Comparison of ENCODE assay signal across 16 cellular contexts in genomic region chr4:125522992-125523391, GRCh38.
A peak's percentile ranks its signal among the peaks of the same experiment; 100 is the strongest.
DNase-seq lines count a peak whose midpoint lies in the region; ATAC-seq and TF ChIP-seq lines count a peak whose summit lies in the region.
"Had no signal": no experiment of that assay in that cellular context is flagged by ENCODE, and none has a peak within 500 bp of the region (broad histone marks: within the 10 kb centered on the region; RNA-seq: fewer than 3 reads in every experiment).

No MANE protein-coding gene starts in this region.

- H2BK20ac ChIP-seq in H9 (ENCODE audit: low read depth, low read length, poor library complexity, severe bottlenecking), result no peak overlapping the region

- H2BK15ac ChIP-seq in H9 (ENCODE audit: low read depth, low read length) (no peak overlapping the region), mesendoderm (replicated peaks; ENCODE audit: low read depth) (no peak overlapping the region)

- in situ Hi-C loops in Panc1 (cut with HindIII; ENCODE audit: low pct_unique_long_range_greater_than_20kb, low sequenced_read_pairs), result no loop called here

- WGBS in H9 (ENCODE audit: extremely low coverage, insufficient read length, low lambda C conversion rate), result no CpG with 5 or more reads among the region's 10 CpGs
- WGBS in mesendoderm (ENCODE audit: extremely low coverage, insufficient coverage, low lambda C conversion rate), result no CpG with 5 or more reads among the region's 10 CpGs

- no peak overlapping the region for H4K8ac ChIP-seq in H9 (replicated peaks; ENCODE audit: insufficient read length, low read depth, low read length)
- H4K8ac ChIP-seq in mesendoderm (ENCODE audit: low read depth, low read length), result no peak overlapping the region

- no peak overlapping the region for H3K27ac ChIP-seq in H9 (ENCODE audit: insufficient read length, low read depth, low read length)
- H3K27ac ChIP-seq in Panc1 (ENCODE audit: low read length), result peak overlapping the region; percentile 80
- no peak overlapping the region for H3K27ac ChIP-seq in foreskin keratinocyte
- H3K27ac ChIP-seq in mesendoderm (ENCODE audit: low read depth, low read length), result no peak overlapping the region
- H3K27ac ChIP-seq: BLaER1 had no signal

- intact Hi-C loops in Panc1 (cut with micrococcal nuclease; ENCODE audit: unreplicated experiment), result loop anchor here (5.0 to 10.0 kb wide), 2 partner anchors 202 to 206 kb away; no protein-coding TSS in a partner anchor

- no peaks in the 10 kb centered on the region for H3K79me2 ChIP-seq in H9 (ENCODE audit: insufficient read depth, low read length)
- H3K79me2 ChIP-seq in mesendoderm (ENCODE audit: control insufficient read depth, insufficient read depth, low read length), result no peaks in the 10 kb centered on the region

- H4K5ac ChIP-seq in H9 (ENCODE audit: insufficient read length, low read depth, low read length) (no peak overlapping the region), mesendoderm (ENCODE audit: low read length) (no peak overlapping the region)

- H3K9ac ChIP-seq in H9 (ENCODE audit: extremely low read depth, insufficient read length, low read length) (no peak overlapping the region), mesendoderm (ENCODE audit: low read length) (no peak overlapping the region)
- H3K9ac ChIP-seq: BLaER1 had no signal

- no peak overlapping the region for H3K56ac ChIP-seq in H9 (ENCODE audit: insufficient read length, low read depth, low read length)
- H3K56ac ChIP-seq in mesendoderm (ENCODE audit: low read length), result no peak overlapping the region

- no peaks in the 10 kb centered on the region for H3K79me1 ChIP-seq in H9 (ENCODE audit: insufficient read depth, low read depth, low read length, poor library complexity, severe bottlenecking)
- no peaks in the 10 kb centered on the region for H3K79me1 ChIP-seq in mesendoderm (ENCODE audit: low read length)

- no peaks in the 10 kb centered on the region for H3K27me3 Mint-ChIP-seq in H9 (ENCODE audit: low read depth)
- H3K27me3 Mint-ChIP-seq: CD8-positive, alpha-beta memory T cell had no signal

- H3K4me1 ChIP-seq in H9 (ENCODE audit: insufficient read depth, low read length) (no peaks in the 10 kb centered on the region), Panc1 (ENCODE audit: control insufficient read depth, insufficient read depth, low read length) (peaks cover 8% of the 10 kb centered on the region), foreskin keratinocyte (no peaks in the 10 kb centered on the region), mesendoderm (ENCODE audit: control insufficient read depth, low read depth, low read length) (no peaks in the 10 kb centered on the region)
- H3K4me1 ChIP-seq: BLaER1 had no signal

- POLR2A ChIA-PET in Panc1 (lab: Charles Lee), result no interaction called here

- H3K4me3 ChIP-seq in Panc1 (ENCODE audit: low read depth in 2 of 2, low read length in 2 of 2) (peak overlapping the region; percentile 31 to 58), mesendoderm (ENCODE audit: low read length) (no peak overlapping the region)
- H3K4me3 ChIP-seq: BLaER1, HAP-1, K562 had no signal

- H4K91ac ChIP-seq in H9 (ENCODE audit: insufficient read length, low read depth, low read length), result no peak overlapping the region

- no peak overlapping the region for H2AFZ ChIP-seq in H9 (ENCODE audit: low read length)

- H3K4ac ChIP-seq in H9 (ENCODE audit: low read depth, low read length) (no peak overlapping the region), mesendoderm (ENCODE audit: low read depth, low read length) (no peak overlapping the region)

- H3K27ac Mint-ChIP-seq in H9, result no peak overlapping the region
- H3K27ac Mint-ChIP-seq: CD8-positive, alpha-beta memory T cell had no signal

- DNase-seq in H9 (peak; percentile 63), Panc1 (ENCODE audit: low read depth, low spot score) (peak; percentile 7), foreskin keratinocyte (no peak), mesendoderm (peak; percentile 32), NCI-H1694 (lab: John Stamatoyannopoulos, UW) (no peak), NAMALWA (ENCODE audit: low spot score) (no peak), OCI-M2 (lab: John Stamatoyannopoulos, UW; ENCODE audit: unreplicated experiment) (no peak)
- no peak for DNase-seq in activated CD4-positive, alpha-beta T cell treated with anti-CD3 and anti-CD28 coated beads for 48 hours
- DNase-seq: CD8-positive, alpha-beta memory T cell; NCI-H146; NCI-H510A treated with DMSO at 0.1 percent for 48 hours; NK-92 treated with Interleukin-12 subunit alpha and Interleukin-12 subunit beta, amount 100 ng/mL, for 24 hours; OCI-M1 had no signal

- no TSS peak for BruUV-seq in Panc1 (replicated peaks; lab: Mats Ljungman, UMichigan)

- ATAC-seq in Panc1 (peak; percentile 96), foreskin keratinocyte (peak; percentile 70)
- ATAC-seq: K562 had no signal

- no peaks in the 10 kb centered on the region for H3K36me3 Mint-ChIP-seq in H9 (ENCODE audit: insufficient read depth in 1 of 3, low read depth in 3 of 3)
- H3K36me3 Mint-ChIP-seq: CD8-positive, alpha-beta memory T cell had no signal

- no peaks in the 10 kb centered on the region for H3K9me3 ChIP-seq in H9 (ENCODE audit: control insufficient read depth, low read depth, low read length)
- no peaks in the 10 kb centered on the region for H3K9me3 ChIP-seq in Panc1 (ENCODE audit: control insufficient read depth, insufficient read depth, low read depth, low read length)
- H3K9me3 ChIP-seq: BLaER1, HAP-1 had no signal

- no peak overlapping the region for H2BK12ac ChIP-seq in H9 (ENCODE audit: insufficient read length, low read depth, low read length)

- H3K27me3 ChIP-seq in H9 (ENCODE audit: insufficient read depth, low read length) (no peaks in the 10 kb centered on the region), Panc1 (ENCODE audit: control insufficient read depth, insufficient read depth, low read length) (no peaks in the 10 kb centered on the region), foreskin keratinocyte (no peaks in the 10 kb centered on the region), mesendoderm (ENCODE audit: insufficient read depth, low read length, poor library complexity) (no peaks in the 10 kb centered on the region)
- H3K27me3 ChIP-seq: BLaER1 had no signal

- H2BK5ac ChIP-seq in H9 (ENCODE audit: insufficient read length, low read length) (no peak overlapping the region), mesendoderm (ENCODE audit: low read length) (no peak overlapping the region)

- peaks cover 13 to 15% of the 10 kb centered on the region in 2 experiments for H3K4me1 Mint-ChIP-seq in H9
- H3K4me1 Mint-ChIP-seq: CD8-positive, alpha-beta memory T cell had no signal

- no peak for TF ChIP-seq CTCF in H9 (conservative IDR thresholded peaks at IDR 0.05)
- TF ChIP-seq CTCF in Panc1 (IDR thresholded peaks at IDR 0.05), result no peak
- TF ChIP-seq CTCF in foreskin keratinocyte (conservative IDR thresholded peaks at IDR 0.05), result no peak

- no peak overlapping the region for H3K18ac ChIP-seq in H9 (ENCODE audit: insufficient read length, low read depth, low read length)
- H3K18ac ChIP-seq in mesendoderm (ENCODE audit: low read length), result no peak overlapping the region

- no peaks in the 10 kb centered on the region for H3K23me2 ChIP-seq in H9 (ENCODE audit: insufficient read length, low read depth, low read length, poor library complexity, severe bottlenecking)

- no peaks in the 10 kb centered on the region for H4K20me1 ChIP-seq in H9 (ENCODE audit: control insufficient read depth, insufficient read depth, insufficient read length)
- H4K20me1 ChIP-seq: BLaER1 had no signal

- no peak overlapping the region for H3T11ph ChIP-seq in H9 (ENCODE audit: low read length)

- H2BK120ac ChIP-seq in H9 (ENCODE audit: low read depth, low read length, poor library complexity, severe bottlenecking) (no peak overlapping the region), mesendoderm (ENCODE audit: low read depth, low read length) (no peak overlapping the region)

- H3K4me2 ChIP-seq in H9 (ENCODE audit: insufficient read depth, insufficient read length, low read length), result no peak overlapping the region
- no peak overlapping the region for H3K4me2 ChIP-seq in mesendoderm (ENCODE audit: low read length)
- H3K4me2 ChIP-seq: BLaER1 had no signal

- H2AK5ac ChIP-seq in H9 (ENCODE audit: insufficient read length, low read length) (no peak overlapping the region), mesendoderm (ENCODE audit: low read length) (no peak overlapping the region)

- CTCF ChIA-PET in Panc1 (lab: Charles Lee), result no interaction called here

- no peak overlapping the region for H3K23ac ChIP-seq in H9 (ENCODE audit: insufficient read length, low read depth, low read length)
- H3K23ac ChIP-seq in mesendoderm (ENCODE audit: low read length), result no peak overlapping the region

- H3K9me3 Mint-ChIP-seq in H9, result no peaks in the 10 kb centered on the region

- H3K36me3 ChIP-seq in Panc1 (ENCODE audit: control insufficient read depth, insufficient read depth, low read length) (no peaks in the 10 kb centered on the region), mesendoderm (ENCODE audit: control insufficient read depth, insufficient read depth, low read length) (no peaks in the 10 kb centered on the region)
- H3K36me3 ChIP-seq: BLaER1, HAP-1 had no signal

- no peak overlapping the region for H3K14ac ChIP-seq in H9 (ENCODE audit: insufficient read depth, low read length)

- H3K4me3 Mint-ChIP-seq in H9, result no peak overlapping the region
- H3K4me3 Mint-ChIP-seq: CD8-positive, alpha-beta memory T cell had no signal

Comparison
In these comparisons a context has a peak if more than half of its experiments do, and no peak if none do; other contexts are left out.
1. DNase-seq: peak in H9 (single experiment), Panc1 (single experiment) and mesendoderm (single experiment); none in foreskin keratinocyte (0 of 2), NCI-H1694 (single experiment), activated CD4-positive, alpha-beta T cell treated with anti-CD3 and anti-CD28 coated beads for 48 hours (single experiment), NAMALWA (single experiment) and OCI-M2 (single experiment).